ENCODE assay signal across 7 cellular contexts in genomic region chr16:2056077-2056476, GRCh38. TPM values are rescaled to one million over a fixed set of nuclear protein-coding genes. Genes with fewer than 3 reads are reported as not detected.
A peak's percentile ranks its signal among the peaks of the same experiment; 100 is the strongest.
DNase-seq lines count a peak whose midpoint lies in the region; ATAC-seq and TF ChIP-seq lines count a peak whose summit lies in the region.
"Had no signal": no experiment of that assay in that cellular context is flagged by ENCODE, and none has a peak within 500 bp of the region (broad histone marks: within the 10 kb centered on the region; RNA-seq: fewer than 3 reads in every experiment).

No MANE protein-coding gene starts in this region.

- H3K4me3 Mint-ChIP-seq in WTC11 = no peak overlapping the region

- DNase-seq in GM10266 (ENCODE audit: extremely low spot score) = no peak
- DNase-seq in WTC11 (ENCODE audit: low spot score) = no peak
- DNase-seq in lung microvascular endothelial cell (ENCODE audit: low read depth in 2 of 2) = peak; percentile 47 to 70
- DNase-seq in NCI-H446 (lab: John Stamatoyannopoulos, UW) = no peak
- DNase-seq: NCI-H2081 had no signal

- ATAC-seq in WTC11 (peak; percentile 40), GM21390 (IDR thresholded peaks at IDR 0.05; ENCODE audit: unreplicated experiment) (no peak), HG02938 (IDR thresholded peaks at IDR 0.05; ENCODE audit: unreplicated experiment) (no peak)

- H3K36me3 Mint-ChIP-seq in WTC11 = peaks cover 3% of the 10 kb centered on the region; the same call in 1 of the 2 replicates

- no peaks in the 10 kb centered on the region for H3K4me1 Mint-ChIP-seq in WTC11

- TF ChIP-seq CTCF in GM10266 (IDR thresholded peaks at IDR 0.05; ENCODE audit: control insufficient read depth, insufficient read depth, low read depth, missing control alignments) (peak; percentile 12), WTC11 (IDR thresholded peaks at IDR 0.05) (no peak)

- H3K9me3 Mint-ChIP-seq in WTC11 = no peaks in the 10 kb centered on the region

- H3K27me3 Mint-ChIP-seq in WTC11 (ENCODE audit: low read depth) = no peaks in the 10 kb centered on the region

- POLR2A ChIA-PET in WTC11 (lab: Charles Lee) = interaction anchor here (0.9 kb wide), 1 partner anchor 99 kb away, joined by 3 read pairs; the partner anchor contains the start of gene TRAF7

- 0 out of 2 replicates have a peak overlapping the region, but pooled peaks have one; percentile 74 for H3K27ac Mint-ChIP-seq in WTC11

- CTCF ChIA-PET in WTC11 (lab: Charles Lee) = interaction anchor here (0.5 to 2.5 kb wide), 12 partner anchors 9 to 84 kb away, joined by 3 to 18 read pairs (median 5); partner anchors contain the start of genes NPW, NTHL1 and TSC2

TF ChIP-seq in WTC11, 78 proteins besides CTCF, POLR2A, EP300 and RAD21:
- TF ChIP-seq ZNF232 (CRISPR knock-in tag; IDR thresholded peaks at IDR 0.05) (no peak), HMGA2 (CRISPR knock-in tag; IDR thresholded peaks at IDR 0.05) (no peak), EMX1 (CRISPR knock-in tag; IDR thresholded peaks at IDR 0.05) (no peak), ZNF281 (CRISPR knock-in tag; IDR thresholded peaks at IDR 0.05) (no peak), MXD4 (CRISPR knock-in tag; IDR thresholded peaks at IDR 0.05; ENCODE audit: borderline replicate concordance) (no peak)

RNA-seq across cellular contexts. Expression of gene TSC2, which starts 8.3 kb away (rescaled TPM):
- total RNA-seq in WTC11 (2021) (103 to 134 TPM (median 117 TPM) in 3 replicates), lung microvascular endothelial cell (23.8 and 29.0 TPM in 2 replicates)

RNA-seq across cellular contexts. Expression of gene NTHL1, which starts 8.4 kb away (rescaled TPM):
- total RNA-seq in WTC11 (2021) = 90.5 to 93.4 TPM (median 93.3 TPM) in 3 replicates
- 22.8 and 31.2 TPM in 2 replicates for total RNA-seq in lung microvascular endothelial cell

RNA-seq across cellular contexts. Expression of gene NHERF2, which starts 29.4 kb away (rescaled TPM):
- 23.3 to 31.1 TPM (median 28.0 TPM) in 3 replicates for total RNA-seq in WTC11 (2021)
- 42.1 and 47.6 TPM in 2 replicates for total RNA-seq in lung microvascular endothelial cell

RNA-seq across cellular contexts. Expression of gene NPW, which starts 36.5 kb away (rescaled TPM):
- total RNA-seq in WTC11 (2021) = 15.2 to 28.6 TPM (median 22.0 TPM) in 3 replicates
- 0.44 and 0.60 TPM in 2 replicates for total RNA-seq in lung microvascular endothelial cell

RNA-seq across cellular contexts. Expression of gene ZNF598, which starts 46.5 kb away (rescaled TPM):
- total RNA-seq in WTC11 (2021) (53.9 to 66.4 TPM (median 55.5 TPM) in 3 replicates), lung microvascular endothelial cell (8.9 and 9.7 TPM in 2 replicates)

Comparison
In these comparisons a context has a peak if more than half of its experiments do, and no peak if none do; other contexts are left out.
1. DNase-seq: peak in lung microvascular endothelial cell (2 of 2); none in GM10266 (single experiment), WTC11 (single experiment) and NCI-H446 (0 of 2).